In the genomic region with DNA sequence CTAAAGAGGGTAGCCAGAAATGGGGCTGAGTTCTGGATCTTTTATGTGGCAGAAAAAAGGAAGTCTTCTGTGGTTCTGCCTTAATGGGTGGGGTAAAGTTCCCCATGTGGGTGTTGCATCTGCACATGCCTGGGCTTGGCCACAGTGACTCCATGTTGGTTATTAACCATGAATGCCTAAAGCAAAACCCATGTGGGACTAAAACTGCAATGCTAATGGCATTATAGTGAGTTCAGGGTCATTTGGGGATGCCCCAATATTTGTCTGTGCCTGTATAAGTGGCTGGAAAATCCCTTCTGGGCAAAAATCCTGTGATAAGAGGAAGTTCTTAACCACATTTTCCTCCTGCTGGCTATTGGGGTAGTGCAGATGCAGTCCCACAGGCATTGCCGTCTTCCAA, we compare ENCODE assay signal across 1 cellular context.
TF ChIP-seq lines count a peak whose summit lies in the region.

No MANE protein-coding gene starts in this region.

TF ChIP-seq in GM12878, 131 proteins besides CTCF, POLR2A, EP300 and RAD21 (continued from another document):
- TF ChIP-seq, protein P1, sequence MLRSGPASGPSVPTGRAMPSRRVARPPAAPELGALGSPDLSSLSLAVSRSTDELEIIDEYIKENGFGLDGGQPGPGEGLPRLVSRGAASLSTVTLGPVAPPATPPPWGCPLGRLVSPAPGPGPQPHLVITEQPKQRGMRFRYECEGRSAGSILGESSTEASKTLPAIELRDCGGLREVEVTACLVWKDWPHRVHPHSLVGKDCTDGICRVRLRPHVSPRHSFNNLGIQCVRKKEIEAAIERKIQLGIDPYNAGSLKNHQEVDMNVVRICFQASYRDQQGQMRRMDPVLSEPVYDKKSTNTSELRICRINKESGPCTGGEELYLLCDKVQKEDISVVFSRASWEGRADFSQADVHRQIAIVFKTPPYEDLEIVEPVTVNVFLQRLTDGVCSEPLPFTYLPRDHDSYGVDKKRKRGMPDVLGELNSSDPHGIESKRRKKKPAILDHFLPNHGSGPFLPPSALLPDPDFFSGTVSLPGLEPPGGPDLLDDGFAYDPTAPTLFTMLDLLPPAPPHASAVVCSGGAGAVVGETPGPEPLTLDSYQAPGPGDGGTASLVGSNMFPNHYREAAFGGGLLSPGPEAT (IDR thresholded peaks at IDR 0.05; ENCODE audit: low read depth) = peak; percentile 52; the same call in 1 of the 2 replicates
- TF ChIP-seq SRF (IDR thresholded peaks at IDR 0.05; ENCODE audit: low read depth in 2 of 2, low read length in 2 of 2) (no peak), POLR2AphosphoS2 (IDR thresholded peaks at IDR 0.05; ENCODE audit: low read depth, low read length) (no peak), SPI1 (IDR thresholded peaks at IDR 0.05; ENCODE audit: borderline replicate concordance, insufficient read depth, low read depth, low read length) (peak; percentile 38; the same call in 1 of the 2 replicates), MTA2 (IDR thresholded peaks at IDR 0.05; ENCODE audit: low read depth) (peak; percentile 75), EZH2 (IDR thresholded peaks at IDR 0.05; ENCODE audit: borderline replicate concordance, control insufficient read depth, low read depth, low read length) (no peak), KLF5 (IDR thresholded peaks at IDR 0.05; ENCODE audit: partially characterized antibody) (no peak), CEBPB (IDR thresholded peaks at IDR 0.05; ENCODE audit: borderline replicate concordance in 1 of 2, low read depth in 2 of 2, low read length in 2 of 2) (no peak), SMAD1 (IDR thresholded peaks at IDR 0.05; ENCODE audit: low read depth, partially characterized antibody) (no peak), DPF2 (IDR thresholded peaks at IDR 0.05) (peak; percentile 52; the same call in 1 of the 2 replicates), SMARCA5 (IDR thresholded peaks at IDR 0.05) (no peak), CHD2 (IDR thresholded peaks at IDR 0.05; ENCODE audit: borderline replicate concordance, low read depth, low read length) (no peak), NR2F1 (conservative IDR thresholded peaks at IDR 0.05) (peak; percentile 47; the same call in 1 of the 2 replicates), MYB (IDR thresholded peaks at IDR 0.05; ENCODE audit: borderline replicate concordance, low read depth, low read length) (no peak)
- TF ChIP-seq, protein P2, sequence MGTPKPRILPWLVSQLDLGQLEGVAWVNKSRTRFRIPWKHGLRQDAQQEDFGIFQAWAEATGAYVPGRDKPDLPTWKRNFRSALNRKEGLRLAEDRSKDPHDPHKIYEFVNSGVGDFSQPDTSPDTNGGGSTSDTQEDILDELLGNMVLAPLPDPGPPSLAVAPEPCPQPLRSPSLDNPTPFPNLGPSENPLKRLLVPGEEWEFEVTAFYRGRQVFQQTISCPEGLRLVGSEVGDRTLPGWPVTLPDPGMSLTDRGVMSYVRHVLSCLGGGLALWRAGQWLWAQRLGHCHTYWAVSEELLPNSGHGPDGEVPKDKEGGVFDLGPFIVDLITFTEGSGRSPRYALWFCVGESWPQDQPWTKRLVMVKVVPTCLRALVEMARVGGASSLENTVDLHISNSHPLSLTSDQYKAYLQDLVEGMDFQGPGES (IDR thresholded peaks at IDR 0.05) = no peak
- TF ChIP-seq, protein P3, sequence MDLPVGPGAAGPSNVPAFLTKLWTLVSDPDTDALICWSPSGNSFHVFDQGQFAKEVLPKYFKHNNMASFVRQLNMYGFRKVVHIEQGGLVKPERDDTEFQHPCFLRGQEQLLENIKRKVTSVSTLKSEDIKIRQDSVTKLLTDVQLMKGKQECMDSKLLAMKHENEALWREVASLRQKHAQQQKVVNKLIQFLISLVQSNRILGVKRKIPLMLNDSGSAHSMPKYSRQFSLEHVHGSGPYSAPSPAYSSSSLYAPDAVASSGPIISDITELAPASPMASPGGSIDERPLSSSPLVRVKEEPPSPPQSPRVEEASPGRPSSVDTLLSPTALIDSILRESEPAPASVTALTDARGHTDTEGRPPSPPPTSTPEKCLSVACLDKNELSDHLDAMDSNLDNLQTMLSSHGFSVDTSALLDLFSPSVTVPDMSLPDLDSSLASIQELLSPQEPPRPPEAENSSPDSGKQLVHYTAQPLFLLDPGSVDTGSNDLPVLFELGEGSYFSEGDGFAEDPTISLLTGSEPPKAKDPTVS (IDR thresholded peaks at IDR 0.05; ENCODE audit: low read depth, low read length) = no peak
- TF ChIP-seq, protein P4, sequence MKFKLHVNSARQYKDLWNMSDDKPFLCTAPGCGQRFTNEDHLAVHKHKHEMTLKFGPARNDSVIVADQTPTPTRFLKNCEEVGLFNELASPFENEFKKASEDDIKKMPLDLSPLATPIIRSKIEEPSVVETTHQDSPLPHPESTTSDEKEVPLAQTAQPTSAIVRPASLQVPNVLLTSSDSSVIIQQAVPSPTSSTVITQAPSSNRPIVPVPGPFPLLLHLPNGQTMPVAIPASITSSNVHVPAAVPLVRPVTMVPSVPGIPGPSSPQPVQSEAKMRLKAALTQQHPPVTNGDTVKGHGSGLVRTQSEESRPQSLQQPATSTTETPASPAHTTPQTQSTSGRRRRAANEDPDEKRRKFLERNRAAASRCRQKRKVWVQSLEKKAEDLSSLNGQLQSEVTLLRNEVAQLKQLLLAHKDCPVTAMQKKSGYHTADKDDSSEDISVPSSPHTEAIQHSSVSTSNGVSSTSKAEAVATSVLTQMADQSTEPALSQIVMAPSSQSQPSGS (IDR thresholded peaks at IDR 0.05; ENCODE audit: low read length) = no peak
- TF ChIP-seq, protein P5, sequence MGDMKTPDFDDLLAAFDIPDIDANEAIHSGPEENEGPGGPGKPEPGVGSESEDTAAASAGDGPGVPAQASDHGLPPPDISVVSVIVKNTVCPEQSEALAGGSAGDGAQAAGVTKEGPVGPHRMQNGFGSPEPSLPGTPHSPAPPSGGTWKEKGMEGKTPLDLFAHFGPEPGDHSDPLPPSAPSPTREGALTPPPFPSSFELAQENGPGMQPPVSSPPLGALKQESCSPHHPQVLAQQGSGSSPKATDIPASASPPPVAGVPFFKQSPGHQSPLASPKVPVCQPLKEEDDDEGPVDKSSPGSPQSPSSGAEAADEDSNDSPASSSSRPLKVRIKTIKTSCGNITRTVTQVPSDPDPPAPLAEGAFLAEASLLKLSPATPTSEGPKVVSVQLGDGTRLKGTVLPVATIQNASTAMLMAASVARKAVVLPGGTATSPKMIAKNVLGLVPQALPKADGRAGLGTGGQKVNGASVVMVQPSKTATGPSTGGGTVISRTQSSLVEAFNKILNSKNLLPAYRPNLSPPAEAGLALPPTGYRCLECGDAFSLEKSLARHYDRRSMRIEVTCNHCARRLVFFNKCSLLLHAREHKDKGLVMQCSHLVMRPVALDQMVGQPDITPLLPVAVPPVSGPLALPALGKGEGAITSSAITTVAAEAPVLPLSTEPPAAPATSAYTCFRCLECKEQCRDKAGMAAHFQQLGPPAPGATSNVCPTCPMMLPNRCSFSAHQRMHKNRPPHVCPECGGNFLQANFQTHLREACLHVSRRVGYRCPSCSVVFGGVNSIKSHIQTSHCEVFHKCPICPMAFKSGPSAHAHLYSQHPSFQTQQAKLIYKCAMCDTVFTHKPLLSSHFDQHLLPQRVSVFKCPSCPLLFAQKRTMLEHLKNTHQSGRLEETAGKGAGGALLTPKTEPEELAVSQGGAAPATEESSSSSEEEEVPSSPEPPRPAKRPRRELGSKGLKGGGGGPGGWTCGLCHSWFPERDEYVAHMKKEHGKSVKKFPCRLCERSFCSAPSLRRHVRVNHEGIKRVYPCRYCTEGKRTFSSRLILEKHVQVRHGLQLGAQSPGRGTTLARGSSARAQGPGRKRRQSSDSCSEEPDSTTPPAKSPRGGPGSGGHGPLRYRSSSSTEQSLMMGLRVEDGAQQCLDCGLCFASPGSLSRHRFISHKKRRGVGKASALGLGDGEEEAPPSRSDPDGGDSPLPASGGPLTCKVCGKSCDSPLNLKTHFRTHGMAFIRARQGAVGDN (IDR thresholded peaks at IDR 0.05) = peak; percentile 98
- TF ChIP-seq, protein P6, sequence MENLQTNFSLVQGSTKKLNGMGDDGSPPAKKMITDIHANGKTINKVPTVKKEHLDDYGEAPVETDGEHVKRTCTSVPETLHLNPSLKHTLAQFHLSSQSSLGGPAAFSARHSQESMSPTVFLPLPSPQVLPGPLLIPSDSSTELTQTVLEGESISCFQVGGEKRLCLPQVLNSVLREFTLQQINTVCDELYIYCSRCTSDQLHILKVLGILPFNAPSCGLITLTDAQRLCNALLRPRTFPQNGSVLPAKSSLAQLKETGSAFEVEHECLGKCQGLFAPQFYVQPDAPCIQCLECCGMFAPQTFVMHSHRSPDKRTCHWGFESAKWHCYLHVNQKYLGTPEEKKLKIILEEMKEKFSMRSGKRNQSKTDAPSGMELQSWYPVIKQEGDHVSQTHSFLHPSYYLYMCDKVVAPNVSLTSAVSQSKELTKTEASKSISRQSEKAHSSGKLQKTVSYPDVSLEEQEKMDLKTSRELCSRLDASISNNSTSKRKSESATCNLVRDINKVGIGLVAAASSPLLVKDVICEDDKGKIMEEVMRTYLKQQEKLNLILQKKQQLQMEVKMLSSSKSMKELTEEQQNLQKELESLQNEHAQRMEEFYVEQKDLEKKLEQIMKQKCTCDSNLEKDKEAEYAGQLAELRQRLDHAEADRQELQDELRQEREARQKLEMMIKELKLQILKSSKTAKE (IDR thresholded peaks at IDR 0.05; ENCODE audit: low read depth, poor library complexity, severe bottlenecking) = no peak
- TF ChIP-seq, protein P7, sequence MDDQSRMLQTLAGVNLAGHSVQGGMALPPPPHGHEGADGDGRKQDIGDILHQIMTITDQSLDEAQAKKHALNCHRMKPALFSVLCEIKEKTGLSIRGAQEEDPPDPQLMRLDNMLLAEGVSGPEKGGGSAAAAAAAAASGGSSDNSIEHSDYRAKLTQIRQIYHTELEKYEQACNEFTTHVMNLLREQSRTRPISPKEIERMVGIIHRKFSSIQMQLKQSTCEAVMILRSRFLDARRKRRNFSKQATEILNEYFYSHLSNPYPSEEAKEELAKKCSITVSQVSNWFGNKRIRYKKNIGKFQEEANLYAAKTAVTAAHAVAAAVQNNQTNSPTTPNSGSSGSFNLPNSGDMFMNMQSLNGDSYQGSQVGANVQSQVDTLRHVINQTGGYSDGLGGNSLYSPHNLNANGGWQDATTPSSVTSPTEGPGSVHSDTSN (IDR thresholded peaks at IDR 0.05; ENCODE audit: insufficient replicate concordance, low read depth, low read length) = no peak
